16 cellular contexts compared by ENCODE assay signal in the genomic region with DNA sequence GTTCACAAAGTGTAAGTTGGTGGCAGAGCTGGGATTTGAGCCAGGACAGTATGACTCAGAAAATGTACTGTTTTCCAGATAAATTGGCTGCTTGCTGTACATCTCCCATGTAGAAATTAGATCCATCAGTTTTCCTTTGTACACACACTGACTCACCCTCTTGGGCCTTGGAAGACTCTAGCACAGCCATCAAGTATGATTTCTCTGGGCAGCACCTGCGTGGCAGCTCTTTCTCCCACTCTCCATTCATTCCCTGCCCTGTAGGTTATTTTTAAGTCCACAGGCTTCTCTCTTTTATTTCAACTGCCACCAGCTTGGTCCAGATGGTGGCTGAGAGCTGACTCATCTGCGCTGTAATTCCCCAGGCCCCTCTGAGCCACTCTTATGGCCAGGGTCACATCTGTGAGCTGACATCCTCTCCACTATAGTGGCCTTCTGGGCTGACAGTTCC. TPM values are rescaled to one million over a fixed set of nuclear protein-coding genes. Genes with fewer than 3 reads are reported as not detected.
DNase-seq lines count a peak whose midpoint lies in the region; ATAC-seq and TF ChIP-seq lines count a peak whose summit lies in the region.
"Had no signal": no experiment of that assay in that cellular context is flagged by ENCODE, and none has a peak within 500 bp of the region (broad histone marks: within the 10 kb centered on the region; RNA-seq: fewer than 3 reads in every experiment).

No MANE protein-coding gene starts in this region.

- TF ChIP-seq POLR2A in HCT116 (IDR thresholded peaks at IDR 0.05; ENCODE audit: borderline replicate concordance, extremely low read depth, insufficient read depth, insufficient read length), result no peak

- H3K9me2 ChIP-seq in HCT116 (ENCODE audit: insufficient read depth), result no peaks in the 10 kb centered on the region

- no peaks in the 10 kb centered on the region for H3K9me3 Mint-ChIP-seq in nephron progenitor cell
- H3K9me3 Mint-ChIP-seq in activated CD4-positive, alpha-beta T cell treated with anti-CD3 and anti-CD28 coated beads, Interleukin-2, amount 10 ng/mL, durations not matched to agents 7 days and 5 days, result no peaks in the 10 kb centered on the region
- H3K9me3 Mint-ChIP-seq: activated CD4-positive, alpha-beta memory T cell treated with anti-CD3 and anti-CD28 coated beads for 36 hours had no signal

- H3K36me3 ChIP-seq in HCT116 (ENCODE audit: control insufficient read depth in 1 of 2, insufficient read depth in 2 of 2, low read length in 2 of 2) (no peaks in the 10 kb centered on the region), mammary epithelial cell (ENCODE audit: insufficient read depth, low read length) (no peaks in the 10 kb centered on the region)
- H3K36me3 ChIP-seq: prostate gland, tibial nerve had no signal

- H3K4me1 ChIP-seq in HCT116 (ENCODE audit: control insufficient read depth in 1 of 2, insufficient read depth in 2 of 2, low read length in 2 of 2) (peaks cover 0 to 3% of the 10 kb centered on the region in 2 experiments; a peak in 1 of 4 replicates), mammary epithelial cell (ENCODE audit: insufficient read depth, low read length) (no peaks in the 10 kb centered on the region)
- H3K4me1 ChIP-seq: prostate gland, tibial nerve had no signal

- H2AFZ ChIP-seq in HCT116 (ENCODE audit: low read depth, low read length, poor library complexity, severe bottlenecking) (no peak overlapping the region), mammary epithelial cell (ENCODE audit: low read depth, low read length) (no peak overlapping the region)

- BruUV-seq in HCT116 (replicated peaks; lab: Mats Ljungman, UMichigan) (no TSS peak), mammary epithelial cell (replicated peaks; lab: Mats Ljungman, UMichigan) (no TSS peak)

- H3K27ac ChIP-seq in HCT116 (ENCODE audit: low read depth, low read length), result no peak overlapping the region
- H3K27ac ChIP-seq in mammary epithelial cell (ENCODE audit: insufficient read depth, low read depth, low read length), result no peak overlapping the region
- H3K27ac ChIP-seq: epithelial cell of prostate, prostate gland, SK-N-MC, tibial nerve had no signal

- peak; percentile 6 for DNase-seq in HCT116 (ENCODE audit: low read depth, low spot score)
- DNase-seq in NCI-H2196 treated with DMSO at 0.1 percent for 48 hours (lab: John Stamatoyannopoulos, UW; ENCODE audit: unreplicated experiment), result peak; percentile 24
- DNase-seq in mammary epithelial cell, result peak; percentile 57
- no peak for DNase-seq in nephron progenitor cell
- DNase-seq in activated CD4-positive, alpha-beta T cell treated with anti-CD3 and anti-CD28 coated beads, Interleukin-2, amount 50 U/mL, for 48 hours, result no peak
- no peak for DNase-seq in cortex of kidney (lab: John Stamatoyannopoulos, UW)
- no peak for DNase-seq in 8988T
- DNase-seq in activated CD4-positive, alpha-beta T cell treated with anti-CD3 and anti-CD28 coated beads, Interleukin-2, amount 10 ng/mL, durations not matched to agents 7 days and 5 days, result no peak
- DNase-seq: activated CD4-positive, alpha-beta memory T cell treated with anti-CD3 and anti-CD28 coated beads for 36 hours; activated naive CD8-positive, alpha-beta T cell treated with anti-CD3 and anti-CD28 coated beads, Interleukin-2, amount 10 ng/mL, durations not matched to agents 7 days and 5 days; left cardiac atrium; NCI-H2081 had no signal

- H3K79me2 ChIP-seq in HCT116 (ENCODE audit: insufficient read depth, low read length) (no peaks in the 10 kb centered on the region), mammary epithelial cell (ENCODE audit: insufficient read depth, low read length) (no peaks in the 10 kb centered on the region)

- dilution Hi-C loops in mammary epithelial cell (cut with HindIII; ENCODE audit: low sequenced_read_pairs), result no loop called here

- WGBS in mammary epithelial cell (ENCODE audit: low coverage, missing lambda C conversion rate), result 59% methylated on average over 2 of the region's 2 CpGs

- H3K9ac ChIP-seq in HCT116 (ENCODE audit: low read length), result no peak overlapping the region
- no peak overlapping the region for H3K9ac ChIP-seq in mammary epithelial cell (ENCODE audit: insufficient read depth, low read length)

- H3K36me3 Mint-ChIP-seq in nephron progenitor cell (ENCODE audit: low read depth), result no peaks in the 10 kb centered on the region
- no peaks in the 10 kb centered on the region for H3K36me3 Mint-ChIP-seq in activated CD4-positive, alpha-beta T cell treated with anti-CD3 and anti-CD28 coated beads, Interleukin-2, amount 10 ng/mL, durations not matched to agents 7 days and 5 days (ENCODE audit: low read depth)
- H3K36me3 Mint-ChIP-seq: activated CD4-positive, alpha-beta memory T cell treated with anti-CD3 and anti-CD28 coated beads for 36 hours; activated naive CD8-positive, alpha-beta T cell treated with anti-CD3 and anti-CD28 coated beads, Interleukin-2, amount 10 ng/mL, durations not matched to agents 7 days and 5 days had no signal

- peak; percentile 22; the same call in 1 of the 2 replicates for ATAC-seq in HCT116

- TF ChIP-seq CTCF in HCT116 (IDR thresholded peaks at IDR 0.05 in 2 of 3, conservative IDR thresholded peaks at IDR 0.05 in 1 of 3; ENCODE audit: borderline replicate concordance in 1 of 3, insufficient read depth in 1 of 3, low read depth in 2 of 3, low read length in 2 of 3) (no peak), mammary epithelial cell (conservative IDR thresholded peaks at IDR 0.05 in 1 of 2, IDR thresholded peaks at IDR 0.05 in 1 of 2; ENCODE audit: extremely low read depth in 1 of 2, insufficient read depth in 1 of 2, low read depth in 1 of 2, low read length in 2 of 2) (no peak), nephron progenitor cell (IDR thresholded peaks at IDR 0.05) (no peak)

- H3K4me3 Mint-ChIP-seq in nephron progenitor cell, result no peak overlapping the region
- no peak overlapping the region for H3K4me3 Mint-ChIP-seq in activated CD4-positive, alpha-beta T cell treated with anti-CD3 and anti-CD28 coated beads, Interleukin-2, amount 10 ng/mL, durations not matched to agents 7 days and 5 days
- H3K4me3 Mint-ChIP-seq: activated CD4-positive, alpha-beta memory T cell treated with anti-CD3 and anti-CD28 coated beads for 36 hours; activated naive CD8-positive, alpha-beta T cell treated with anti-CD3 and anti-CD28 coated beads, Interleukin-2, amount 10 ng/mL, durations not matched to agents 7 days and 5 days had no signal

- peaks cover 6% of the 10 kb centered on the region for H3K4me1 Mint-ChIP-seq in nephron progenitor cell
- no peaks in the 10 kb centered on the region for H3K4me1 Mint-ChIP-seq in activated CD4-positive, alpha-beta T cell treated with anti-CD3 and anti-CD28 coated beads, Interleukin-2, amount 10 ng/mL, durations not matched to agents 7 days and 5 days
- H3K4me1 Mint-ChIP-seq: activated naive CD8-positive, alpha-beta T cell treated with anti-CD3 and anti-CD28 coated beads, Interleukin-2, amount 10 ng/mL, durations not matched to agents 7 days and 5 days had no signal

- POLR2A ChIA-PET in HCT116 (lab: Charles Lee), result no interaction called here
- POLR2A ChIA-PET in activated CD4-positive, alpha-beta T cell treated with anti-CD3 and anti-CD28 coated beads, Interleukin-2, amount 10 ng/mL, durations not matched to agents 7 days and 5 days (lab: Charles Lee), result no interaction called here

- CTCF ChIA-PET in HCT116 (lab: Charles Lee) (no interaction called here), mammary epithelial cell (lab: Charles Lee; ENCODE audit: low non-redundant PET) (no interaction called here)
- CTCF ChIA-PET in activated CD4-positive, alpha-beta T cell treated with anti-CD3 and anti-CD28 coated beads, Interleukin-2, amount 10 ng/mL, durations not matched to agents 7 days and 5 days (lab: Charles Lee), result no interaction called here

- RAD21 ChIA-PET in HCT116 (lab: Charles Lee; ENCODE audit: low non-redundant PET in 1 of 2, low total read pairs in 2 of 2, uncharacterized antibody in 2 of 2, unreplicated experiment in 2 of 2), result no interaction called here

- intact Hi-C loops in HCT116 (cut with micrococcal nuclease) (no loop called here), mammary epithelial cell (cut with micrococcal nuclease) (no loop called here)

- no peak for TF ChIP-seq RAD21 in HCT116 (IDR thresholded peaks at IDR 0.05; ENCODE audit: low read depth)

- H4K20me1 ChIP-seq in HCT116 (ENCODE audit: insufficient read depth) (no peaks in the 10 kb centered on the region), mammary epithelial cell (ENCODE audit: insufficient read depth, low read length) (no peaks in the 10 kb centered on the region)

- peak overlapping the region; percentile 62 for H3K27ac Mint-ChIP-seq in nephron progenitor cell
- H3K27ac Mint-ChIP-seq in activated CD4-positive, alpha-beta T cell treated with anti-CD3 and anti-CD28 coated beads, Interleukin-2, amount 10 ng/mL, durations not matched to agents 7 days and 5 days, result no peak overlapping the region
- H3K27ac Mint-ChIP-seq: activated CD4-positive, alpha-beta memory T cell treated with anti-CD3 and anti-CD28 coated beads for 36 hours; activated naive CD8-positive, alpha-beta T cell treated with anti-CD3 and anti-CD28 coated beads, Interleukin-2, amount 10 ng/mL, durations not matched to agents 7 days and 5 days had no signal

- peaks cover 4% of the 10 kb centered on the region for H3K27me3 ChIP-seq in HCT116 (ENCODE audit: insufficient read depth, low read length)
- H3K27me3 ChIP-seq in mammary epithelial cell (ENCODE audit: insufficient read depth, low read length), result no peaks in the 10 kb centered on the region
- H3K27me3 ChIP-seq: tibial nerve had no signal

- no peaks in the 10 kb centered on the region for H3K9me3 ChIP-seq in HCT116 (ENCODE audit: control insufficient read depth in 1 of 2, insufficient read depth in 1 of 2, low read depth in 1 of 2, low read length in 2 of 2)
- peaks cover 24% of the 10 kb centered on the region for H3K9me3 ChIP-seq in mammary epithelial cell (replicated peaks; ENCODE audit: insufficient read depth, low read length)
- H3K9me3 ChIP-seq: prostate gland, tibial nerve had no signal

- H3K27me3 Mint-ChIP-seq in nephron progenitor cell (ENCODE audit: low read depth, poor library complexity), result no peaks in the 10 kb centered on the region
- H3K27me3 Mint-ChIP-seq in activated CD4-positive, alpha-beta T cell treated with anti-CD3 and anti-CD28 coated beads, Interleukin-2, amount 10 ng/mL, durations not matched to agents 7 days and 5 days, result peaks cover under 1% of the 10 kb centered on the region

- in situ Hi-C loops in mammary epithelial cell (cut with MboI; ENCODE audit: low sequenced_read_pairs in 2 of 2), result no loop called here

- H3K4me2 ChIP-seq in HCT116 (ENCODE audit: low read length) (no peak overlapping the region), mammary epithelial cell (ENCODE audit: insufficient read depth, low read depth, low read length) (no peak overlapping the region)

- H3K4me3 ChIP-seq in HCT116 (replicated peaks in 1 of 2; ENCODE audit: low read depth in 1 of 2, low read length in 2 of 2) (no peak overlapping the region), mammary epithelial cell (replicated peaks in 1 of 3; ENCODE audit: insufficient read depth in 1 of 3, low read depth in 2 of 3, low read length in 3 of 3) (no peak overlapping the region)
- H3K4me3 ChIP-seq: prostate gland, SK-N-MC, tibial nerve had no signal

RNA-seq across cellular contexts. Expression of a gene that starts 28.3 kb away (rescaled TPM):
- total RNA-seq in HCT116 (2021; ENCODE audit: unreplicated experiment) (0.05 TPM), mammary epithelial cell (10 to 100 TPM in 1 of 2 donors, 1 to 10 TPM in 1; 4.0 to 24.5 TPM)
- polyA plus RNA-seq in HCT116 (2012), result not detected in 2 replicates
- 0.12 TPM for polyA plus RNA-seq in mammary epithelial cell
- 0.10 TPM for polyA minus RNA-seq in mammary epithelial cell
- total RNA-seq in activated CD4-positive, alpha-beta T cell treated with anti-CD3 and anti-CD28 coated beads, Interleukin-2, amount 10 ng/mL, durations not matched to agents 7 days and 5 days, result under 1 TPM; 0.10 to 0.17 TPM

Comparison
In these comparisons a context has a peak if more than half of its experiments do, and no peak if none do; other contexts are left out.
1. DNase-seq: peak in HCT116 (single experiment), NCI-H2196 treated with DMSO at 0.1 percent for 48 hours (single experiment) and mammary epithelial cell (single experiment); none in nephron progenitor cell (single experiment), activated CD4-positive, alpha-beta T cell treated with anti-CD3 and anti-CD28 coated beads, Interleukin-2, amount 50 U/mL, for 48 hours (0 of 2), cortex of kidney (single experiment), 8988T (single experiment) and activated CD4-positive, alpha-beta T cell treated with anti-CD3 and anti-CD28 coated beads, Interleukin-2, amount 10 ng/mL, durations not matched to agents 7 days and 5 days (single experiment).